Comparison of ENCODE assay signal across 16 cellular contexts in genomic region chr2:128638311-128638710, GRCh38.
DNase-seq lines count a peak whose midpoint lies in the region; ATAC-seq, FAIRE-seq and TF ChIP-seq lines count a peak whose summit lies in the region.
"Had no signal": no experiment of that assay in that cellular context is flagged by ENCODE, and none has a peak within 500 bp of the region (broad histone marks: within the 10 kb centered on the region; RNA-seq: fewer than 3 reads in every experiment).

No MANE protein-coding gene starts in this region.

- peak overlapping the region; percentile 97; the same call in 1 of the 2 replicates for H2BK5ac ChIP-seq in H1 (ENCODE audit: low read depth, low read length)

- no peaks in the 10 kb centered on the region for H3K27me3 Mint-ChIP-seq in neural crest cell (ENCODE audit: low read depth)
- H3K27me3 Mint-ChIP-seq: activated naive CD8-positive, alpha-beta T cell; CD4-positive, CD25-positive, alpha-beta regulatory T cell had no signal

- TF ChIP-seq CTCF in D721Med (IDR thresholded peaks at IDR 0.05; ENCODE audit: insufficient read depth, missing control alignments) (no peak), H1 (IDR thresholded peaks at IDR 0.05; ENCODE audit: control extremely low read depth in 1 of 3, insufficient read depth in 1 of 3, low read depth in 1 of 3, low read length in 3 of 3) (no peak), neural crest cell (conservative IDR thresholded peaks at IDR 0.05) (no peak)

- H4K5ac ChIP-seq in H1 (ENCODE audit: insufficient read length, low read depth, low read length), result peak overlapping the region; percentile 16

- H3K23ac ChIP-seq in H1 (ENCODE audit: insufficient read length), result no peak overlapping the region

- H3K23me2 ChIP-seq in H1 (ENCODE audit: low read depth, low read length), result no peaks in the 10 kb centered on the region

- H3K4me2 ChIP-seq in H1 (ENCODE audit: insufficient read depth in 1 of 2, low read depth in 2 of 2, low read length in 2 of 2), result peak overlapping the region in 1 of 2 experiments; percentile 25; a peak in 3 of 4 replicates
- H3K4me2 ChIP-seq: SK-N-SH had no signal

- H3K27ac ChIP-seq in H1 (ENCODE audit: low read depth, low read length), result peak overlapping the region; percentile 91
- H3K27ac ChIP-seq: sigmoid colon had no signal

- H3K9ac ChIP-seq in H1 (replicated peaks in 1 of 4; ENCODE audit: extremely low read depth in 1 of 4, low read depth in 3 of 4, low read length in 3 of 4), result peak overlapping the region in 2 of 4 experiments; percentile 14 to 26; a peak in 2 of 7 replicates
- H3K9ac ChIP-seq: SK-N-SH had no signal

- no peaks in the 10 kb centered on the region for H3K79me1 ChIP-seq in H1 (ENCODE audit: low read depth, low read length)

- H3K4ac ChIP-seq in H1 (replicated peaks; ENCODE audit: insufficient read length, low read depth, low read length), result no peak overlapping the region

- H3K14ac ChIP-seq in H1 (ENCODE audit: insufficient read length), result no peak overlapping the region

- peak overlapping the region; percentile 32 for H3K56ac ChIP-seq in H1 (replicated peaks; ENCODE audit: insufficient read length, low read depth, low read length)

- H3K4me3 ChIP-seq in H1 (ENCODE audit: extremely low read depth in 1 of 4, insufficient read depth in 2 of 4, low read depth in 3 of 4, low read length in 4 of 4), result peak overlapping the region in 1 of 4 experiments; percentile 13; a peak in 2 of 8 replicates
- H3K4me3 ChIP-seq: heart left ventricle, sigmoid colon had no signal

- no peak overlapping the region for H2AFZ ChIP-seq in H1 (ENCODE audit: low read length)

- peak overlapping the region; percentile 99 for H2AK5ac ChIP-seq in H1 (ENCODE audit: low read depth, low read length)

- H2BK12ac ChIP-seq in H1 (ENCODE audit: low read depth, low read length), result peak overlapping the region; percentile 95

- H3K79me2 ChIP-seq in H1 (ENCODE audit: control insufficient read depth in 1 of 2, insufficient read depth in 2 of 2, low read length in 2 of 2), result no peaks in the 10 kb centered on the region

- no peaks in the 10 kb centered on the region for H3K36me3 Mint-ChIP-seq in neural crest cell (ENCODE audit: low read depth)
- H3K36me3 Mint-ChIP-seq: activated naive CD8-positive, alpha-beta T cell; CD4-positive, CD25-positive, alpha-beta regulatory T cell had no signal

- CTCF ChIA-PET in H1 (lab: Charles Lee; ENCODE audit: partially characterized antibody), result interaction anchor here (0.9 to 2.4 kb wide), 6 partner anchors 9 to 76 kb away, joined by 3 to 7 read pairs (median 4); no protein-coding TSS in a partner anchor

- H3K4me3 Mint-ChIP-seq in neural crest cell, result peak overlapping the region; percentile 65
- H3K4me3 Mint-ChIP-seq: activated naive CD8-positive, alpha-beta T cell; CD4-positive, CD25-positive, alpha-beta regulatory T cell had no signal

- peaks cover 53% of the 10 kb centered on the region for H3K4me1 Mint-ChIP-seq in neural crest cell
- H3K4me1 Mint-ChIP-seq: CD4-positive, CD25-positive, alpha-beta regulatory T cell had no signal

- H4K91ac ChIP-seq in H1 (replicated peaks; ENCODE audit: insufficient read length, low read length), result peak overlapping the region; percentile 100

- H3K36me3 ChIP-seq in H1 (ENCODE audit: control insufficient read depth in 2 of 4, insufficient read depth in 4 of 4, low read length in 3 of 4), result no peaks in the 10 kb centered on the region
- H3K36me3 ChIP-seq: heart left ventricle, sigmoid colon had no signal

- peaks cover 16 to 33% (median 23%) of the 10 kb centered on the region in 4 experiments for H3K4me1 ChIP-seq in H1 (replicated peaks in 1 of 4; ENCODE audit: control insufficient read depth in 3 of 4, insufficient read depth in 4 of 4, low read length in 3 of 4)
- H3K4me1 ChIP-seq: sigmoid colon had no signal

- H2BK120ac ChIP-seq in H1 (replicated peaks; ENCODE audit: low read depth, low read length), result peak overlapping the region; percentile 99

- no peak for ATAC-seq in HG03520 (IDR thresholded peaks at IDR 0.05; ENCODE audit: unreplicated experiment)
- ATAC-seq in GM21528 (IDR thresholded peaks at IDR 0.05; ENCODE audit: low FRiP score, unreplicated experiment), result no peak
- ATAC-seq: heart left ventricle had no signal

- H4K8ac ChIP-seq in H1 (ENCODE audit: extremely low read depth, insufficient read depth, low read length), result no peak overlapping the region

- H3K9me3 Mint-ChIP-seq in neural crest cell, result no peaks in the 10 kb centered on the region
- H3K9me3 Mint-ChIP-seq: CD4-positive, CD25-positive, alpha-beta regulatory T cell had no signal

- peak overlapping the region; percentile 97 for H3K18ac ChIP-seq in H1 (ENCODE audit: extremely low read depth, low read length)

- H3K27ac Mint-ChIP-seq in neural crest cell (ENCODE audit: unreplicated experiment), result peak overlapping the region; percentile 98
- H3K27ac Mint-ChIP-seq: activated naive CD8-positive, alpha-beta T cell; CD4-positive, CD25-positive, alpha-beta regulatory T cell had no signal

- FAIRE-seq in D721Med (lab: Jason Lieb, UNC) (no peak), H1 (lab: Jason Lieb, UNC) (no peak)
- FAIRE-seq: urothelium cell line had no signal

- H2BK15ac ChIP-seq in H1 (ENCODE audit: low read length), result no peak overlapping the region

- peak overlapping the region; percentile 100 for H2BK20ac ChIP-seq in H1 (ENCODE audit: low read length)

- TF ChIP-seq EP300 in H1 (IDR thresholded peaks at IDR 0.05; ENCODE audit: borderline replicate concordance in 1 of 2, low read depth in 2 of 2, low read length in 2 of 2), result no peak

- TF ChIP-seq POLR2A in H1 (IDR thresholded peaks at IDR 0.05; ENCODE audit: control extremely low read depth in 1 of 2, low read depth in 2 of 2, low read length in 2 of 2), result no peak

- H3K9me3 ChIP-seq in H1 (ENCODE audit: insufficient read depth in 2 of 2, low read depth in 1 of 2, low read length in 1 of 2), result no peaks in the 10 kb centered on the region
- H3K9me3 ChIP-seq: heart left ventricle, sigmoid colon, SK-N-SH had no signal

- POLR2A ChIA-PET in H1 (lab: Charles Lee; ENCODE audit: partially characterized antibody), result interaction anchor here (0.8 to 1.6 kb wide), 8 partner anchors 9 to 276 kb away, joined by 3 to 4 read pairs (median 4); no protein-coding TSS in a partner anchor

- peaks cover 0 to 2% (median 0%) of the 10 kb centered on the region in 4 experiments; a peak in 2 of 7 replicates for H3K27me3 ChIP-seq in H1 (replicated peaks in 1 of 4; ENCODE audit: control insufficient read depth in 3 of 4, extremely low read depth in 1 of 4, insufficient read depth in 3 of 4, low read length in 3 of 4)
- H3K27me3 ChIP-seq: heart left ventricle, sigmoid colon had no signal

- no peak for TF ChIP-seq RAD21 in H1 (IDR thresholded peaks at IDR 0.05 in 1 of 2, conservative IDR thresholded peaks at IDR 0.05 in 1 of 2; ENCODE audit: low read depth in 2 of 2, low read length in 2 of 2)

- no peaks in the 10 kb centered on the region for H4K20me1 ChIP-seq in H1 (replicated peaks in 1 of 2; ENCODE audit: control insufficient read depth in 1 of 2, insufficient read depth in 2 of 2, low read length in 2 of 2)

- 61% methylated on average over 9 of the region's 9 CpGs; no CpG with 5 or more reads in 1 of the 2 experiments for WGBS in H1 (ENCODE audit: extremely low coverage in 1 of 2, insufficient coverage in 1 of 2, insufficient read length in 1 of 2, insufficient replicate concordance in 2 of 2, low coverage in 1 of 2, low lambda C conversion rate in 2 of 2, missing lambda C conversion rate in 1 of 2), 2 experiments

- DNase-seq in D721Med (ENCODE audit: insufficient read length, low spot score) (peak; percentile 12), NOMO-1 treated with dmso at 0.1 percent for 144 hours (lab: John Stamatoyannopoulos, UW; ENCODE audit: unreplicated experiment) (peak; percentile 5), H1 (ENCODE audit: low read depth in 1 of 2, low spot score in 2 of 2) (peak in 1 of 2 experiments; percentile 52), neural crest cell (ENCODE audit: low read depth, low spot score) (no peak)
- no peak for DNase-seq in NK-92 treated with Interleukin-12 subunit alpha and Interleukin-12 subunit beta, amount 100 ng/mL, for 24 hours (lab: John Stamatoyannopoulos, UW)
- DNase-seq in activated CD4-positive, alpha-beta T cell treated with anti-CD3 and anti-CD28 coated beads for 48 hours, result no peak
- DNase-seq: CD4-positive, CD25-positive, alpha-beta regulatory T cell; effector memory CD4-positive, alpha-beta T cell; HCEC 1CT; sigmoid colon had no signal

TF ChIP-seq in H1, 55 proteins besides CTCF, POLR2A, EP300 and RAD21:
- TF ChIP-seq YY1 (IDR thresholded peaks at IDR 0.05; ENCODE audit: low read depth, low read length), result 0 out of 2 replicates have a peak, but pooled peaks have one; percentile 35
- no peak for TF ChIP-seq RFX5 (IDR thresholded peaks at IDR 0.05; ENCODE audit: borderline replicate concordance, low read depth, low read length)
TF ChIP-seq in H1: peak in this region for 1.

Comparison
In these comparisons a context has a peak if more than half of its experiments do, and no peak if none do; other contexts are left out.
1. DNase-seq: peak in D721Med (single experiment) and NOMO-1 treated with dmso at 0.1 percent for 144 hours (single experiment); none in neural crest cell (single experiment), NK-92 treated with Interleukin-12 subunit alpha and Interleukin-12 subunit beta, amount 100 ng/mL, for 24 hours (single experiment) and activated CD4-positive, alpha-beta T cell treated with anti-CD3 and anti-CD28 coated beads for 48 hours (single experiment).